In genomic region chr20:20706285-20706684, GRCh38 we compare ENCODE assay signal across 19 cellular contexts.
"Had no signal": no experiment of that assay in that cellular context is flagged by ENCODE, and none has a peak within 500 bp of the region (broad histone marks: within the 10 kb centered on the region; RNA-seq: fewer than 3 reads in every experiment).

No MANE protein-coding gene starts in this region.

- H2AFZ ChIP-seq: neural progenitor cell had no signal

- H3K4me1 ChIP-seq: foreskin keratinocyte had no signal

- H3K4me2 ChIP-seq: neural progenitor cell had no signal

- H3K9ac ChIP-seq: neural progenitor cell had no signal

- H3K27me3 ChIP-seq: foreskin keratinocyte, neural progenitor cell, sigmoid colon, spleen, thyroid gland had no signal

- H3K27me3 Mint-ChIP-seq: activated CD4-positive, alpha-beta T cell treated with anti-CD3 and anti-CD28 coated beads, Interleukin-2, amount 10 ng/mL, durations not matched to agents 7 days and 5 days; activated T-cell treated with anti-CD3 and anti-CD28 coated beads, Interleukin-2, amount 50 U/mL, for 24 hours; memory B cell; naive thymus-derived CD4-positive, alpha-beta T cell; stimulated activated naive B cell treated with anti-CD40 and anti-IgM and Interleukin-4, amounts not matched to agents 10 μg/mL and 1 μg/mL and 100 μg/mL, for 72 hours had no signal

- H3K27ac ChIP-seq: coronary artery, foreskin keratinocyte, left ventricle myocardium inferior, neural progenitor cell, sigmoid colon, thyroid gland had no signal

- H3K27ac Mint-ChIP-seq: activated CD4-positive, alpha-beta T cell treated with anti-CD3 and anti-CD28 coated beads, Interleukin-2, amount 10 ng/mL, durations not matched to agents 7 days and 5 days; activated CD8-positive, alpha-beta T cell treated with anti-CD3 and anti-CD28 coated beads, Interleukin-2, amount 10 ng/mL, durations not matched to agents 7 days and 5 days; activated naive CD4-positive, alpha-beta T cell treated with anti-CD3 and anti-CD28 coated beads for 36 hours; activated T-cell treated with anti-CD3 and anti-CD28 coated beads, Interleukin-2, amount 50 U/mL, for 24 hours; memory B cell; neural progenitor cell; stimulated activated naive B cell treated with anti-CD40 and anti-IgM and Interleukin-4, amounts not matched to agents 10 μg/mL and 1 μg/mL and 100 μg/mL, for 72 hours had no signal

- H3K4me3 ChIP-seq: coronary artery, left ventricle myocardium inferior, neural progenitor cell, sigmoid colon, spleen, thyroid gland had no signal

- ATAC-seq: activated CD4-positive, CD25-positive, alpha-beta regulatory T cell treated with anti-CD3 and anti-CD28 coated beads, Interleukin-2, amount 50 U/mL, for 24 hours; activated CD8-positive, alpha-beta T cell treated with anti-CD3 and anti-CD28 coated beads, Interleukin-2, amount 10 ng/mL, durations not matched to agents 7 days and 5 days; foreskin keratinocyte; naive thymus-derived CD4-positive, alpha-beta T cell; stimulated activated naive B cell treated with anti-CD40 and anti-IgM and Interleukin-4, amounts not matched to agents 10 μg/mL and 1 μg/mL and 100 μg/mL, for 72 hours had no signal

- H3K4me3 Mint-ChIP-seq: activated CD4-positive, alpha-beta T cell treated with anti-CD3 and anti-CD28 coated beads, Interleukin-2, amount 10 ng/mL, durations not matched to agents 7 days and 5 days; activated CD8-positive, alpha-beta T cell treated with anti-CD3 and anti-CD28 coated beads, Interleukin-2, amount 10 ng/mL, durations not matched to agents 7 days and 5 days; activated naive CD4-positive, alpha-beta T cell treated with anti-CD3 and anti-CD28 coated beads for 36 hours; activated T-cell treated with anti-CD3 and anti-CD28 coated beads, Interleukin-2, amount 50 U/mL, for 24 hours; memory B cell; naive thymus-derived CD4-positive, alpha-beta T cell; neural progenitor cell; stimulated activated naive B cell treated with anti-CD40 and anti-IgM and Interleukin-4, amounts not matched to agents 10 μg/mL and 1 μg/mL and 100 μg/mL, for 72 hours had no signal

- H3K9me3 Mint-ChIP-seq: activated CD4-positive, alpha-beta T cell treated with anti-CD3 and anti-CD28 coated beads, Interleukin-2, amount 10 ng/mL, durations not matched to agents 7 days and 5 days; memory B cell; stimulated activated naive B cell treated with anti-CD40 and anti-IgM and Interleukin-4, amounts not matched to agents 10 μg/mL and 1 μg/mL and 100 μg/mL, for 72 hours had no signal

- H3K36me3 ChIP-seq: left ventricle myocardium inferior, neural progenitor cell, sigmoid colon, thyroid gland had no signal

- H3K9me3 ChIP-seq: left ventricle myocardium inferior, sigmoid colon, spleen, thyroid gland had no signal

- DNase-seq: activated CD4-positive, alpha-beta T cell treated with anti-CD3 and anti-CD28 coated beads, Interleukin-2, amount 10 ng/mL, durations not matched to agents 7 days and 5 days; activated CD8-positive, alpha-beta T cell treated with anti-CD3 and anti-CD28 coated beads, Interleukin-2, amount 10 ng/mL, durations not matched to agents 7 days and 5 days; activated naive CD4-positive, alpha-beta T cell treated with anti-CD3 and anti-CD28 coated beads for 36 hours; activated T-cell treated with anti-CD3 and anti-CD28 coated beads, Interleukin-2, amount 50 U/mL, for 24 hours; aorta; foreskin keratinocyte; glutamatergic neuron; left ventricle myocardium inferior; naive thymus-derived CD4-positive, alpha-beta T cell; sigmoid colon; spleen; stimulated activated naive B cell treated with anti-CD40 and anti-IgM and Interleukin-4, amounts not matched to agents 10 μg/mL and 1 μg/mL and 100 μg/mL, for 72 hours; T-helper 1 cell; T-helper 9 cell; thyroid gland had no signal
